ENCODE assay signal across 12 cellular contexts in the genomic region with DNA sequence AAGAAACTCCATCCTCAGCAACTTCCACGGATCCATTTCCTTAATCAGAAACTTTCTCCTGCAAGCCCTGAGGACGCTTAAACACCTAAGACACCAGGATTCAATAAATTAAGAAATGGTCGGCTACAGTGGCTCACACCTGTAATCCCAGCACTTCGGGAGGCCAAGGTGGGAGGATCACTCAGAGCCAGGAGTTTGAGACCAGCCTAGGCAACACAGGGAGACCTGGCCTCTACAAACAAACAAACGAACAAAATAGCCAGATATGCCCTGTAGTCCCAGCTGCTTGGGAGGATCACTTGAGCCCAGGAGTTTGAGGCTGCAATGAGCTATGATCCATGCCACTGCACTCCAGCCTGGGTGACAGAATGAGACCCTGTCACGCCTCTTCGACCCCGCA.
"Had no signal": no experiment of that assay in that cellular context is flagged by ENCODE, and none has a peak within 500 bp of the region (broad histone marks: within the 10 kb centered on the region; RNA-seq: fewer than 3 reads in every experiment).

No MANE protein-coding gene starts in this region.

- DNase-seq: activated CD4-positive, alpha-beta memory T cell treated with anti-CD3 and anti-CD28 coated beads, Interleukin-2, amount 10 ng/mL, durations not matched to agents 7 days and 5 days; activated CD4-positive, alpha-beta T cell treated with anti-CD3 and anti-CD28 coated beads, Interleukin-2, amount 10 ng/mL, durations not matched to agents 24 days and 14 days; activated effector memory CD4-positive, alpha-beta T cell treated with anti-CD3 and anti-CD28 coated beads, Interleukin-2, amount 50 U/mL, for 16 hours; activated naive CD4-positive, alpha-beta T cell treated with anti-CD3 and anti-CD28 coated beads, Interleukin-2, amount 10 ng/mL, durations not matched to agents 7 days and 5 days; activated T-cell treated with anti-CD3 and anti-CD28 coated beads, Interleukin-2, amount 50 U/mL, for 72 hours; dermis blood vessel endothelial cell; effector memory CD4-positive, alpha-beta T cell; foreskin melanocyte; stimulated activated CD4-positive, alpha-beta T cell treated with anti-CD3 and anti-CD28 coated beads, Interleukin-4, amount 100 ng/mL, for 4 hours; stimulated activated naive CD8-positive, alpha-beta T cell treated with anti-CD3 and anti-CD28 coated beads, Interleukin-15, Interleukin-2, amounts not matched to agents 100 U/mL and 50 U/mL, for 24 hours; thyroid gland had no signal

- H3K9me3 Mint-ChIP-seq: activated CD4-positive, alpha-beta memory T cell treated with anti-CD3 and anti-CD28 coated beads, Interleukin-2, amount 10 ng/mL, durations not matched to agents 7 days and 5 days; activated CD4-positive, alpha-beta T cell treated with anti-CD3 and anti-CD28 coated beads, Interleukin-2, amount 10 ng/mL, durations not matched to agents 24 days and 14 days; activated naive CD4-positive, alpha-beta T cell treated with anti-CD3 and anti-CD28 coated beads, Interleukin-2, amount 10 ng/mL, durations not matched to agents 7 days and 5 days; activated T-cell treated with anti-CD3 and anti-CD28 coated beads, Interleukin-2, amount 50 U/mL, for 72 hours had no signal

- H3K36me3 Mint-ChIP-seq: activated naive CD4-positive, alpha-beta T cell treated with anti-CD3 and anti-CD28 coated beads, Interleukin-2, amount 10 ng/mL, durations not matched to agents 7 days and 5 days had no signal

- H3K9me3 ChIP-seq: thyroid gland had no signal

- H3K4me3 Mint-ChIP-seq: activated CD4-positive, alpha-beta memory T cell treated with anti-CD3 and anti-CD28 coated beads, Interleukin-2, amount 10 ng/mL, durations not matched to agents 7 days and 5 days; activated CD4-positive, alpha-beta T cell treated with anti-CD3 and anti-CD28 coated beads, Interleukin-2, amount 10 ng/mL, durations not matched to agents 24 days and 14 days; activated naive CD4-positive, alpha-beta T cell treated with anti-CD3 and anti-CD28 coated beads, Interleukin-2, amount 10 ng/mL, durations not matched to agents 7 days and 5 days; activated T-cell treated with anti-CD3 and anti-CD28 coated beads, Interleukin-2, amount 50 U/mL, for 72 hours had no signal

- H3K36me3 ChIP-seq: thyroid gland had no signal

- H3K27me3 ChIP-seq: thyroid gland had no signal

- H3K27ac Mint-ChIP-seq: activated CD4-positive, alpha-beta memory T cell treated with anti-CD3 and anti-CD28 coated beads, Interleukin-2, amount 10 ng/mL, durations not matched to agents 7 days and 5 days; activated CD4-positive, alpha-beta T cell treated with anti-CD3 and anti-CD28 coated beads, Interleukin-2, amount 10 ng/mL, durations not matched to agents 24 days and 14 days; activated naive CD4-positive, alpha-beta T cell treated with anti-CD3 and anti-CD28 coated beads, Interleukin-2, amount 10 ng/mL, durations not matched to agents 7 days and 5 days; activated T-cell treated with anti-CD3 and anti-CD28 coated beads, Interleukin-2, amount 50 U/mL, for 72 hours; progenitor cell of endocrine pancreas had no signal

- H3K27ac ChIP-seq: thyroid gland had no signal

- H3K4me3 ChIP-seq: thyroid gland had no signal
